8 cellular contexts compared by ENCODE assay signal in the genomic region with DNA sequence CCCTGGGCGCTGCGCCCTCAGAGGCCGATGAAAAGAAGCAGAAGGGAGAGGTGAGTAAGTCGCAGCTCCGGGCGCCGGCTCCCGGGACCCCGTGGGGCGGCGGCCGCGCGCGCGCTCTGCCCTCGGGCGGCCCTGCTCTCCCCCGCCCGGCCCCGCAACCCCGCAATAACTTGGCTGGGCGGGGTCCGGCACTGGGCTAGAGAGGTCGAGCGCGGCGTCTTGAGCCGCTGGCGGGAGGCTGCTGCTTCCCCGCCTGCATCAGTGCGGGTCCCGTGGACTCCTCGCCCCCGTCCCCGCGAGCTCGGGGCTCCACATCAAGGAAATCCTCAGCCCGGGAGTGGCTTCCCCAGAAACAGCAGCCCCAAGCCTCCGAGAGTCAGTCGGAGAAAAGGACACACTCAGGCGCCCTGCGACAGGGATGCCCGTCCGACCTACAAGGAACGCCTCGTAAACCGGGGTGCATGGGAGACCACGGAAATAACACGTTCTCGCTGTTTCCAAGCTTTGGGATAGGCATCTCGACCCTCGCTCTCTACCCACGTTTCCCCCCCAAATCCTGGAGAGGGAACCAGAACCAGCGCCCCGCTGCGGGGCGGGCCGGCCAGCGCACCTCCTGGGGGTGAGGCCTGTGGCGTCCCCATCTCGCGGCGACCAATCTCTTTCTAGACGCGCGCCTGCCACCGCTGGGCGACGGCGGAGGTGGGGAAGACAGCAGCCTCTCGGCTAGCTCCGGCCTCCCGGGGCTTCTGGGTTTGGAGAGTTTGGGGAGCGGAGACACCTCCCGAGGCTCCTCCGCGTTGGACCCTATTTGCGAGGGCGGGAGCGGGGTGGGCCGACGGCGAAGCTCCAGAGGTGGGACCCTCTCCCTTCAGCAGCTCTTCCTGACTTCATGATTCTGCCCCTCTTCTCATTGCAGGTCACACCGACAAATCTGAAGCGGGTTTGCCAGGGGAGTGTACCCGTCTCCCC. TPM values are rescaled to one million over a fixed set of nuclear protein-coding genes. Genes with fewer than 3 reads are reported as not detected.
A peak's percentile ranks its signal among the peaks of the same experiment; 100 is the strongest.
DNase-seq lines count a peak whose midpoint lies in the region; ATAC-seq and TF ChIP-seq lines count a peak whose summit lies in the region.

No MANE protein-coding gene starts in this region.

- H3K79me2 ChIP-seq in GM23338 (replicated peaks; ENCODE audit: insufficient read depth) (no peaks in the 10 kb centered on the region), MM.1S (ENCODE audit: low read length) (peaks cover 14% of the 10 kb centered on the region)

- TF ChIP-seq CTCF in GM23338 (conservative IDR thresholded peaks at IDR 0.05; ENCODE audit: low read depth in 2 of 2): peak in 1 of 2 experiments; percentile 32; a peak in 3 of 4 replicates
- peak; percentile 51 for TF ChIP-seq CTCF in MM.1S (IDR thresholded peaks at IDR 0.05; ENCODE audit: low read length)
- no peak for TF ChIP-seq CTCF in brain (conservative IDR thresholded peaks at IDR 0.05)

- peak overlapping the region; percentile 61; the same call in 1 of the 2 replicates for H3K9ac ChIP-seq in MM.1S (ENCODE audit: low read length)

- no peaks in the 10 kb centered on the region for H3K9me3 Mint-ChIP-seq in GM23338
- peaks cover 0 to 3% (median 0%) of the 10 kb centered on the region in 5 experiments for H3K9me3 Mint-ChIP-seq in brain

- H3K36me3 ChIP-seq in GM23338 (ENCODE audit: insufficient read depth) (no peaks in the 10 kb centered on the region), MM.1S (replicated peaks; ENCODE audit: insufficient read depth, low read length) (no peaks in the 10 kb centered on the region)

- ATAC-seq in GM23338: peak; percentile 21

- H3K27me3 Mint-ChIP-seq in GM23338 (ENCODE audit: insufficient read depth, low read depth, poor library complexity): peaks cover 50% of the 10 kb centered on the region
- H3K27me3 Mint-ChIP-seq in brain: peaks cover 19% of the 10 kb centered on the region

- DNase-seq in EL: peak; percentile 71
- peak; percentile 87 for DNase-seq in GM23338 (ENCODE audit: low spot score)
- peak; percentile 79 for DNase-seq in MM.1S
- DNase-seq in T-helper 9 cell: peak; percentile 64
- DNase-seq in iPS-NIHi7 (ENCODE audit: extremely low spot score): peak; percentile 65
- DNase-seq in stimulated activated CD4-positive, alpha-beta T cell treated with anti-CD3 and anti-CD28 coated beads, Interleukin-12 subunit alpha, Interleukin-12 subunit beta, amount 100 ng/mL, for 4 hours: peak; percentile 67
- DNase-seq in cerebellar nuclear complex (lab: John Stamatoyannopoulos, UW): no peak

- H3K4me2 ChIP-seq in GM23338 (peak overlapping the region; percentile 96), MM.1S (ENCODE audit: low read depth, low read length) (peak overlapping the region; percentile 99)

- H3K4me3 ChIP-seq in GM23338: peak overlapping the region; percentile 87
- peak overlapping the region; percentile 77 for H3K4me3 ChIP-seq in MM.1S (ENCODE audit: low read length)

- H3K36me3 Mint-ChIP-seq in GM23338 (ENCODE audit: low read depth) (peaks cover 6% of the 10 kb centered on the region; the same call in 1 of the 3 replicates), brain (no peaks in the 10 kb centered on the region)

- H3K4me3 Mint-ChIP-seq in GM23338 (peak overlapping the region; percentile 93), brain (peak overlapping the region; percentile 93 to 98 (median 96))

- H3K9me2 ChIP-seq in GM23338 (ENCODE audit: insufficient read depth): no peaks in the 10 kb centered on the region
- no peaks in the 10 kb centered on the region for H3K9me2 ChIP-seq in MM.1S (replicated peaks; ENCODE audit: insufficient read depth, low read length)

- H3K27ac ChIP-seq in GM23338 (ENCODE audit: low read depth) (no peak overlapping the region), MM.1S (ENCODE audit: low read length) (peak overlapping the region; percentile 75; the same call in 1 of the 2 replicates)

- peaks cover 10% of the 10 kb centered on the region for H3K4me1 Mint-ChIP-seq in GM23338
- H3K4me1 Mint-ChIP-seq in brain: peaks cover 23% of the 10 kb centered on the region

- H3K27me3 ChIP-seq in GM23338 (ENCODE audit: insufficient read depth): peaks cover 58% of the 10 kb centered on the region
- no peaks in the 10 kb centered on the region for H3K27me3 ChIP-seq in MM.1S (replicated peaks; ENCODE audit: insufficient read depth, low read length)

- H2AFZ ChIP-seq in GM23338 (peak overlapping the region; percentile 97), MM.1S (ENCODE audit: low read length) (peak overlapping the region; percentile 82)

- H3F3A ChIP-seq in GM23338 (replicated peaks; ENCODE audit: low read depth) (peaks cover 23% of the 10 kb centered on the region), MM.1S (ENCODE audit: insufficient read depth, low read length) (peaks cover 34% of the 10 kb centered on the region)

- H3K27ac Mint-ChIP-seq in GM23338 (peak overlapping the region; percentile 40; the same call in 1 of the 2 replicates), brain (peak overlapping the region; percentile 91 to 98 (median 92))

- H3K4me1 ChIP-seq in GM23338 (ENCODE audit: insufficient read depth) (peaks cover 11% of the 10 kb centered on the region), MM.1S (ENCODE audit: low read length) (peaks cover 11% of the 10 kb centered on the region)

- peaks cover 8% of the 10 kb centered on the region for H4K20me1 ChIP-seq in GM23338 (replicated peaks; ENCODE audit: insufficient read depth)
- no peaks in the 10 kb centered on the region for H4K20me1 ChIP-seq in MM.1S (ENCODE audit: insufficient read depth, low read length)

- no peaks in the 10 kb centered on the region for H3K9me3 ChIP-seq in MM.1S (replicated peaks; ENCODE audit: insufficient read depth, low read length)

TF ChIP-seq in GM23338, 12 proteins besides CTCF, POLR2A, EP300 and RAD21:
- TF ChIP-seq JUNB (IDR thresholded peaks at IDR 0.05; ENCODE audit: unreplicated experiment) (no peak), EZH2 (IDR thresholded peaks at IDR 0.05; ENCODE audit: low read depth, unreplicated experiment) (peak; percentile 63)

RNA-seq across cellular contexts. Expression of a gene that starts 0.8 kb away (rescaled TPM):
- total RNA-seq in GM23338 (2014; rRNA removed; shearing (Covaris generic)): 2.5 and 2.6 TPM in 2 replicates
- polyA plus RNA-seq in GM23338 (2016; fragmentation: Nextera tagmentation; extraction: Ambion mirVana): 0.27 and 0.92 TPM in 2 replicates
- 3.8 TPM for polyA plus RNA-seq in brain (ENCODE audit: insufficient read depth, low read depth, low replicate concordance)

RNA-seq across cellular contexts. Expression of a gene that starts 0.9 kb away (rescaled TPM):
- total RNA-seq in GM23338 (2014; rRNA removed; shearing (Covaris generic)): 28.6 and 38.9 TPM in 2 replicates
- polyA plus RNA-seq in GM23338 (2016; fragmentation: Nextera tagmentation; extraction: Ambion mirVana) (21.0 and 21.4 TPM in 2 replicates), brain (ENCODE audit: insufficient read depth, low read depth, low replicate concordance) (34.4 TPM)

RNA-seq across cellular contexts. Expression of a gene that starts 21.8 kb away (rescaled TPM):
- total RNA-seq in GM23338 (2014; rRNA removed; shearing (Covaris generic)): 48.2 and 60.9 TPM in 2 replicates
- polyA plus RNA-seq in GM23338 (2016; fragmentation: Nextera tagmentation; extraction: Ambion mirVana) (15.9 and 16.2 TPM in 2 replicates), brain (ENCODE audit: insufficient read depth, low read depth, low replicate concordance) (94.7 TPM)

RNA-seq across cellular contexts. Expression of a gene that starts 25.3 kb away (rescaled TPM):
- total RNA-seq in GM23338 (2014; rRNA removed; shearing (Covaris generic)): 55.0 and 57.4 TPM in 2 replicates
- polyA plus RNA-seq in GM23338 (2016; fragmentation: Nextera tagmentation; extraction: Ambion mirVana): 8.2 and 9.6 TPM in 2 replicates
- polyA plus RNA-seq in brain (ENCODE audit: insufficient read depth, low read depth, low replicate concordance): 28.2 TPM

RNA-seq across cellular contexts. Expression of a gene that starts 55.1 kb away (rescaled TPM):
- 5.0 and 5.2 TPM in 2 replicates for total RNA-seq in GM23338 (2014; rRNA removed; shearing (Covaris generic))
- 2.5 and 2.6 TPM in 2 replicates for polyA plus RNA-seq in GM23338 (2016; fragmentation: Nextera tagmentation; extraction: Ambion mirVana)
- 1.7 TPM for polyA plus RNA-seq in brain (ENCODE audit: insufficient read depth, low read depth, low replicate concordance)

Comparison
In these comparisons a context has a peak if more than half of its experiments do, and no peak if none do; other contexts are left out.
1. DNase-seq: peak in EL (single experiment), GM23338 (single experiment), MM.1S (single experiment), T-helper 9 cell (single experiment), iPS-NIHi7 (single experiment) and stimulated activated CD4-positive, alpha-beta T cell treated with anti-CD3 and anti-CD28 coated beads, Interleukin-12 subunit alpha, Interleukin-12 subunit beta, amount 100 ng/mL, for 4 hours (single experiment); none in cerebellar nuclear complex (0 of 2).